Comparison of ENCODE assay signal across 8 cellular contexts in the genomic region with DNA sequence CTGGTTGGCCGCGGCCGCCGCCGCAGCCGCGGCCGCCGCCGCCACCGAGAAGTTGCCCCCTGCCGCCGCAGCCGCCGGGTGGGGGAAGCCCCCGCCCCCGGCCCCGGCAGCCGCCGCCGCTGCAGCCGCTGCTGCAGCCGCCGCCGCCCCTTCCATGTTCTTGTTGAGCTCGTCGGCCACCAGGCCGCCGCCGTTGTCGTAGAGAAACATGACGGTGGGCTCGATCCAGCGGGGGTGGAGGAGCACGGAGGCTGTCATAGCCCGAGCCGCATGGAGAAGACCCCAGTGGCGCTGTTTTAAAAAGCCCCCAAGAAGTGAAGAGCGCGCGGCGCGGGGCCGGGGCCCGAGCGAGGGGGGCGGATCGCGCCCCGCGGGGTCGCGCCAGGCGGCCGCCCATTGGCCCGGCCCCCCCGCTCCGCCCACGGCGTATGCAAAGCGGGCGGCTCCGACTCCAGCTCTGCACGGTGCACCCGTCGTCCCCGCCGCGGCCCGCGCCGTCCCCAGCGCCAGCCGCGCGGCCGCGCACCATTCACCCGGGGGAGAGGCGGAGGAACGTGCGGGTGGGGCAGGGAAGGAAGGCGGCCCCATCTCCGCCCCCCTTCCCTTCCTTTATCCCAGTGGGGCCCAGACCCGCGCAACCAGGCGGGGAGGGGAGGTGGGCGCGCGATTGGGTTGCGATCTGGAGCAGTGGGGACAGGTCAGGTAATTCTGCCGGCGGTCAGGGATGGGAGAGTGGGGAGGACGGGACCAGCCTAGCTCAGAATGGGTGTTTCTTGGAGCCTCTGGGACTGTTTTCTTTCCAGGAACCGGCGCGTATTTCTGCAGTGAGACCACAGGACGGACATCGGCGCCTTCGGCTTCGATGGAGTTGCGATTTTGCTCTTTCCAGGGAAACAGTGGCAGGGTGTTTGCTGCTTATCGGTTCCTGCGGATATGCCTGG. TPM values are rescaled to one million over a fixed set of nuclear protein-coding genes. Genes with fewer than 3 reads are reported as not detected.
DNase-seq lines count a peak whose midpoint lies in the region; ATAC-seq and TF ChIP-seq lines count a peak whose summit lies in the region.

A gene (minus strand): TSS at position 272 of the 941 bp plus-strand sequence. CDS start 14 bp downstream, at position 258.

- 1% methylated on average over 100 of the region's 105 CpGs for WGBS in HUES64

- no peak for ATAC-seq in HG02870 (IDR thresholded peaks at IDR 0.05; ENCODE audit: unreplicated experiment)

- DNase-seq in NCI-H2081 (lab: John Stamatoyannopoulos, UW), result peak; percentile 54 to 67
- DNase-seq in NCI-H2081 treated with DMSO at 0.1 percent for 48 hours (lab: John Stamatoyannopoulos, UW), result no peak
- no peak for DNase-seq in SK-N-MC (ENCODE audit: low read depth, low spot score)
- no peak for DNase-seq in fibroblast of lung (ENCODE audit: low read depth in 2 of 2)
- DNase-seq in stimulated activated CD4-positive, alpha-beta T cell treated with anti-CD3 and anti-CD28 coated beads, Interleukin-2, amount 100 ng/mL, for 48 hours, result no peak

- H3K9ac ChIP-seq in HUES64 (ENCODE audit: low read depth, low read length) (no peak within 1 kb of the TSS), SK-N-MC (ENCODE audit: insufficient read length) (no peak within 1 kb of the TSS), fibroblast of lung (ENCODE audit: insufficient read depth, low read length) (no peak within 1 kb of the TSS), rectal smooth muscle tissue (ENCODE audit: low read length) (peak within 1 kb of the TSS; percentile 78)

- peak within 1 kb of the TSS; percentile 29; the same call in 1 of the 2 replicates for H3K4me3 ChIP-seq in HUES64 (ENCODE audit: low read length)
- peak within 1 kb of the TSS; percentile 81 for H3K4me3 ChIP-seq in SK-N-MC
- peak within 1 kb of the TSS in 1 of 4 experiments; percentile 27 for H3K4me3 ChIP-seq in fibroblast of lung (replicated peaks in 1 of 4; ENCODE audit: control extremely low read depth in 1 of 4, insufficient read depth in 1 of 4, low read depth in 3 of 4, low read length in 4 of 4)
- H3K4me3 ChIP-seq in rectal smooth muscle tissue (ENCODE audit: low read length), result peak within 1 kb of the TSS; percentile 81

- no peak within 1 kb of the TSS for H2AFZ ChIP-seq in fibroblast of lung (ENCODE audit: low read length)

- no peaks in the 10 kb centered on the region for H3K79me2 ChIP-seq in fibroblast of lung (ENCODE audit: control insufficient read depth, insufficient read depth, low read length)

- H3K27me3 ChIP-seq in HUES64 (ENCODE audit: insufficient read depth, low read length) (peaks cover 100% of the 10 kb centered on the region), fibroblast of lung (ENCODE audit: control insufficient read depth, insufficient read depth, low read length) (peaks cover 78% of the 10 kb centered on the region), rectal smooth muscle tissue (ENCODE audit: control insufficient read depth, insufficient read depth, low read length) (peaks cover 26% of the 10 kb centered on the region)

- H3K27ac ChIP-seq in HUES64 (ENCODE audit: low read depth, low read length) (no peak within 1 kb of the TSS), SK-N-MC (no peak within 1 kb of the TSS), fibroblast of lung (ENCODE audit: insufficient read depth, low read length) (no peak within 1 kb of the TSS), rectal smooth muscle tissue (ENCODE audit: low read depth, low read length) (peak within 1 kb of the TSS; percentile 82)

- H3K36me3 ChIP-seq in HUES64 (ENCODE audit: insufficient read depth, low read length) (no peaks in the 10 kb centered on the region), SK-N-MC (ENCODE audit: insufficient read depth, low read length) (no peaks in the 10 kb centered on the region), fibroblast of lung (ENCODE audit: control insufficient read depth, insufficient read depth, low read length) (no peaks in the 10 kb centered on the region), rectal smooth muscle tissue (ENCODE audit: control insufficient read depth, insufficient read depth, low read length) (no peaks in the 10 kb centered on the region)

- no peaks in the 10 kb centered on the region for H3K4me1 ChIP-seq in HUES64 (ENCODE audit: insufficient read depth, low read length)
- peaks cover 2% of the 10 kb centered on the region for H3K4me1 ChIP-seq in fibroblast of lung (ENCODE audit: control insufficient read depth, extremely low read depth, insufficient read depth, low read length)
- H3K4me1 ChIP-seq in rectal smooth muscle tissue (ENCODE audit: control insufficient read depth, insufficient read depth, low read length), result no peaks in the 10 kb centered on the region

- TF ChIP-seq CTCF in fibroblast of lung (conservative IDR thresholded peaks at IDR 0.05 in 1 of 2, IDR thresholded peaks at IDR 0.05 in 1 of 2; ENCODE audit: low read depth in 1 of 2, low read length in 2 of 2), result no peak

- no peaks in the 10 kb centered on the region for H4K20me1 ChIP-seq in fibroblast of lung (ENCODE audit: control insufficient read depth, extremely low read depth, insufficient read depth, low read length)

- H3K9me3 ChIP-seq in HUES64 (ENCODE audit: insufficient read depth, low read depth, low read length) (no peaks in the 10 kb centered on the region), SK-N-MC (ENCODE audit: low read depth, low read length) (no peaks in the 10 kb centered on the region), fibroblast of lung (ENCODE audit: control insufficient read depth, insufficient read depth, low read depth, low read length) (no peaks in the 10 kb centered on the region)

- H3K4me2 ChIP-seq in fibroblast of lung (ENCODE audit: extremely low read depth, insufficient read depth, low read length), result peak within 1 kb of the TSS; percentile 54

RNA-seq across cellular contexts. Expression of the gene that starts here (rescaled TPM):
- 0.05 TPM for polyA plus RNA-seq in HUES64 (2013, experiment 1 of 2)
- polyA plus RNA-seq in HUES64 (2013, experiment 2 of 2), result 0.06 TPM
- total RNA-seq in fibroblast of lung, result not detected in 2 replicates
- polyA plus RNA-seq in fibroblast of lung, result not detected in 2 replicates
- not detected in 2 replicates for polyA plus RNA-seq in fibroblast of lung (2012)
- not detected in 2 replicates for polyA minus RNA-seq in fibroblast of lung (ENCODE audit: low replicate concordance)

Comparison
In these comparisons a context has a peak if more than half of its experiments do, and no peak if none do; other contexts are left out.
1. DNase-seq: peak in NCI-H2081 (2 of 2); none in NCI-H2081 treated with DMSO at 0.1 percent for 48 hours (single experiment), SK-N-MC (single experiment), fibroblast of lung (0 of 2) and stimulated activated CD4-positive, alpha-beta T cell treated with anti-CD3 and anti-CD28 coated beads, Interleukin-2, amount 100 ng/mL, for 48 hours (0 of 2).